Comparison of ENCODE assay signal across 15 cellular contexts in the genomic region with DNA sequence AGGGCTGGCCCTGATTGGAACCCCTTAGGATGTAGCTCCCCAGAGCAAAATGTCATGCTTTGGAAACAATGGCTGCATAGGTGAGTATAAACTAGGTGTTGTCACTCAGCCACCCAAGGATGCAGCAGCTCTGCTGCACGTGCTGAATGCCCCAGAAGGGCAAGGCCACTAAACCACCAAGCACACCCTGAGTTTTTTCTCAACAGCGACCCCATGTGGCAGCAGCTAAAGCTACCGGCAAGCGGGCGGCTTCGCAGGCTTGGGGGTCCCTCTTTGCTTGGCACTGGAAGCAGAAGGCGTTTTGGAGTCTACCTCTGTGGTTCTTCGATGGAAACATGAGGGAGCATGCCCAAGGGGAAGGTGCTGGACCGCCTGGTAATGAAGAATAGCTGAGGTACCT.
DNase-seq lines count a peak whose midpoint lies in the region; ATAC-seq and TF ChIP-seq lines count a peak whose summit lies in the region.
"Had no signal": no experiment of that assay in that cellular context is flagged by ENCODE, and none has a peak within 500 bp of the region (broad histone marks: within the 10 kb centered on the region; RNA-seq: fewer than 3 reads in every experiment).

No MANE protein-coding gene starts in this region.

- no peaks in the 10 kb centered on the region for H3K4me1 ChIP-seq in mucosa of descending colon (ENCODE audit: low read depth)
- H3K4me1 ChIP-seq: heart right ventricle, spleen had no signal

- DNase-seq in DMS 273 (lab: John Stamatoyannopoulos, UW; ENCODE audit: unreplicated experiment) (peak; percentile 23), DMS 273 treated with DMSO at 0.1 percent for 48 hours (lab: John Stamatoyannopoulos, UW) (no peak), HuH-7 (ENCODE audit: low spot score) (peak; percentile 35), dermis blood vessel endothelial cell (peak; percentile 12), kidney tubule cell (ENCODE audit: low spot score) (no peak), mucosa of descending colon (no peak), CD1c-positive myeloid dendritic cell (ENCODE audit: extremely low spot score) (no peak)
- DNase-seq: activated CD4-positive, alpha-beta T cell treated with anti-CD3 and anti-CD28 coated beads, Interleukin-2, amount 10 ng/mL, durations not matched to agents 7 days and 5 days; GM23248; heart right ventricle; MG63; NCI-H524; spleen had no signal

- H3K36me3 Mint-ChIP-seq in nephron (ENCODE audit: low read depth), result peaks cover 8% of the 10 kb centered on the region
- H3K36me3 Mint-ChIP-seq: activated naive CD4-positive, alpha-beta T cell treated with anti-CD3 and anti-CD28 coated beads, Interleukin-2, amount 50 U/mL, for 24 hours had no signal

- peaks cover 21% of the 10 kb centered on the region for H3K4me1 Mint-ChIP-seq in nephron
- H3K4me1 Mint-ChIP-seq: activated CD4-positive, alpha-beta T cell treated with anti-CD3 and anti-CD28 coated beads, Interleukin-2, amount 10 ng/mL, durations not matched to agents 7 days and 5 days; activated naive CD4-positive, alpha-beta T cell treated with anti-CD3 and anti-CD28 coated beads, Interleukin-2, amount 50 U/mL, for 24 hours had no signal

- no peaks in the 10 kb centered on the region for H3K9me3 ChIP-seq in mucosa of descending colon
- H3K9me3 ChIP-seq: heart right ventricle, MG63 had no signal

- no peaks in the 10 kb centered on the region for H3K27me3 Mint-ChIP-seq in nephron (ENCODE audit: low read depth)
- H3K27me3 Mint-ChIP-seq: activated CD4-positive, alpha-beta T cell treated with anti-CD3 and anti-CD28 coated beads, Interleukin-2, amount 10 ng/mL, durations not matched to agents 7 days and 5 days had no signal

- no peak for ATAC-seq in mucosa of descending colon
- ATAC-seq: heart right ventricle had no signal

- no peaks in the 10 kb centered on the region for H3K9me3 Mint-ChIP-seq in nephron
- H3K9me3 Mint-ChIP-seq: activated naive CD4-positive, alpha-beta T cell treated with anti-CD3 and anti-CD28 coated beads, Interleukin-2, amount 50 U/mL, for 24 hours had no signal

- no peaks in the 10 kb centered on the region for H3K36me3 ChIP-seq in mucosa of descending colon (ENCODE audit: low read depth)
- H3K36me3 ChIP-seq: heart right ventricle, MG63, spleen had no signal

- no peak overlapping the region for H3K4me3 ChIP-seq in mucosa of descending colon
- H3K4me3 ChIP-seq: GM23248, heart right ventricle, MG63, spleen had no signal

- no peak overlapping the region for H3K4me3 Mint-ChIP-seq in nephron
- H3K4me3 Mint-ChIP-seq: activated CD4-positive, alpha-beta T cell treated with anti-CD3 and anti-CD28 coated beads, Interleukin-2, amount 10 ng/mL, durations not matched to agents 7 days and 5 days; activated naive CD4-positive, alpha-beta T cell treated with anti-CD3 and anti-CD28 coated beads, Interleukin-2, amount 50 U/mL, for 24 hours had no signal

- peak; percentile 8 to 41 (median 17) for TF ChIP-seq CTCF in nephron (IDR thresholded peaks at IDR 0.05; ENCODE audit: unreplicated experiment in 3 of 3)
- TF ChIP-seq CTCF in mucosa of descending colon (IDR thresholded peaks at IDR 0.05), result no peak

- no peak overlapping the region for H3K27ac Mint-ChIP-seq in nephron
- H3K27ac Mint-ChIP-seq: activated CD4-positive, alpha-beta T cell treated with anti-CD3 and anti-CD28 coated beads, Interleukin-2, amount 10 ng/mL, durations not matched to agents 7 days and 5 days; activated naive CD4-positive, alpha-beta T cell treated with anti-CD3 and anti-CD28 coated beads, Interleukin-2, amount 50 U/mL, for 24 hours had no signal

- intact Hi-C loops in mucosa of descending colon (cut with DNase I, micrococcal nuclease), result no loop called here

Comparison
In these comparisons a context has a peak if more than half of its experiments do, and no peak if none do; other contexts are left out.
1. DNase-seq: peak in DMS 273 (single experiment), HuH-7 (single experiment) and dermis blood vessel endothelial cell (single experiment); none in DMS 273 treated with DMSO at 0.1 percent for 48 hours (single experiment), kidney tubule cell (single experiment), mucosa of descending colon (0 of 3) and CD1c-positive myeloid dendritic cell (single experiment).